In the genomic region with DNA sequence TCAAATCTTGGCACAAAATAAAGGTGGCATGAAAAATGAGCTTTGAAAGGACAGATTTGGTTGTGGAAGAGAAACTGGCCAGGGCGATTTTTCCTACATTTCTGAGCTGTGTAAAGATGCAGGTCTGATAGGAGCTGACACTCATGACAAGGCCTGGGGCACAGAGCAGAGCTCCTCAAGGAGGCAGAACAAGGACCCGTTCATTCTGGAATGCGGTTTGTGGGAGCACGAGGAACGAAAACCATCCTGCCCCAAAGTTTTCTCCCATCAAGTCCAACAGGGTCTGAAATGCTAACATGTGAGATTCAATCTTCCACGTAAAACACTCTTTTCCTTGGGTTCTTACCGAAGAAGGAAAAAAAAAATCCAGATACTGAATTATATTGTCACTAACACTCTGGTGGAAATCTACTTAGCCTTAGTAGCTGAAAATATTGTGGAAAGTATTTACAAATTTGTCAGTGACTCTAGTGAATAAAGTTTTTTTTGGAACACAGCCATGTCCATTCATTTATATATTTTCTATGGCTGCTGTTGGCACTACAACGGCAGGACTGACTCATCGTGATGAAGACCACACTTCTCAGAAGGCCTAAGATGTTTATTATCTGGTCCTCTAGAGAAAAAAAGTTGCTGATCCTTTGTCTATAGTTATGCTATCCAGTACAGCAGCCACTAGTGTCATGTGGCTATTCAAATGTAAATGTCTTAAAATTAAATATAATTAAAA, we compare ENCODE assay signal across 15 cellular contexts.
DNase-seq lines count a peak whose midpoint lies in the region; ATAC-seq and TF ChIP-seq lines count a peak whose summit lies in the region.
"Had no signal": no experiment of that assay in that cellular context is flagged by ENCODE, and none has a peak within 500 bp of the region (broad histone marks: within the 10 kb centered on the region; RNA-seq: fewer than 3 reads in every experiment).

No MANE protein-coding gene starts in this region.

- no CpG with 5 or more reads among the region's 9 CpGs for WGBS in mesendoderm (ENCODE audit: extremely low coverage, insufficient coverage, low lambda C conversion rate)

- no peak overlapping the region for H3K23ac ChIP-seq in mesendoderm (ENCODE audit: low read length)

- TF ChIP-seq CTCF in HEK293 (tag by site-specific recombination; IDR thresholded peaks at IDR 0.05) = no peak
- no peak for TF ChIP-seq CTCF in fibroblast of pulmonary artery (IDR thresholded peaks at IDR 0.05; ENCODE audit: low read length, missing control alignments)

- ATAC-seq in activated CD8-positive, alpha-beta memory T cell treated with anti-CD3 and anti-CD28 coated beads, Interleukin-2, amount 10 ng/mL, durations not matched to agents 7 days and 5 days = no peak
- no peak for ATAC-seq in GM19455 (IDR thresholded peaks at IDR 0.05; ENCODE audit: unreplicated experiment)
- ATAC-seq: mucosa of descending colon had no signal

- H3K36me3 Mint-ChIP-seq in activated CD8-positive, alpha-beta memory T cell treated with anti-CD3 and anti-CD28 coated beads, Interleukin-2, amount 10 ng/mL, durations not matched to agents 7 days and 5 days = no peaks in the 10 kb centered on the region
- H3K36me3 Mint-ChIP-seq: activated naive CD8-positive, alpha-beta T cell treated with anti-CD3 and anti-CD28 coated beads for 36 hours had no signal

- DNase-seq in astrocyte of the hippocampus (ENCODE audit: low read depth, low spot score) (peak; percentile 55), fibroblast of pulmonary artery (ENCODE audit: low read depth) (peak; percentile 73), pulmonary artery endothelial cell (ENCODE audit: low read depth, low spot score) (peak; percentile 20), D341Med (ENCODE audit: low spot score) (no peak), mesendoderm (no peak)
- no peak for DNase-seq in activated CD8-positive, alpha-beta memory T cell treated with anti-CD3 and anti-CD28 coated beads, Interleukin-2, amount 10 ng/mL, durations not matched to agents 7 days and 5 days
- DNase-seq: activated CD4-positive, alpha-beta T cell treated with anti-CD3 and anti-CD28 coated beads, Interleukin-2, amount 50 U/mL, for 1 hour; activated naive CD8-positive, alpha-beta T cell treated with anti-CD3 and anti-CD28 coated beads for 36 hours; activated T-cell treated with anti-CD3 and anti-CD28 coated beads, Interleukin-2, amount 50 U/mL, for 1 hour; AML-193; Calu3; mucosa of descending colon; NCI-H187 had no signal

- no peak overlapping the region for H2BK120ac ChIP-seq in mesendoderm (ENCODE audit: low read depth, low read length)

- no peak overlapping the region for H3K4me2 ChIP-seq in mesendoderm (ENCODE audit: low read length)

- H3K27me3 ChIP-seq in mesendoderm (ENCODE audit: insufficient read depth, low read length, poor library complexity) = no peaks in the 10 kb centered on the region

- no peak overlapping the region for H2AK5ac ChIP-seq in mesendoderm (ENCODE audit: low read length)

- no peak overlapping the region for H3K9ac ChIP-seq in mesendoderm (ENCODE audit: low read length)

- H3K9me3 ChIP-seq in HEK293 (ENCODE audit: control insufficient read depth, insufficient read depth, low read depth, low read length) = no peaks in the 10 kb centered on the region
- H3K9me3 ChIP-seq: mucosa of descending colon had no signal

- no peak overlapping the region for H3K56ac ChIP-seq in mesendoderm (ENCODE audit: low read length)

- H3K36me3 ChIP-seq in HEK293 (ENCODE audit: control insufficient read depth in 2 of 2, insufficient read depth in 1 of 2, low read length in 2 of 2) (no peaks in the 10 kb centered on the region), mesendoderm (ENCODE audit: control insufficient read depth, insufficient read depth, low read length) (no peaks in the 10 kb centered on the region)

- no peaks in the 10 kb centered on the region for H3K27me3 Mint-ChIP-seq in activated CD8-positive, alpha-beta memory T cell treated with anti-CD3 and anti-CD28 coated beads, Interleukin-2, amount 10 ng/mL, durations not matched to agents 7 days and 5 days

- no peak overlapping the region for H2BK5ac ChIP-seq in mesendoderm (ENCODE audit: low read length)

- H3K4me3 Mint-ChIP-seq in activated CD8-positive, alpha-beta memory T cell treated with anti-CD3 and anti-CD28 coated beads, Interleukin-2, amount 10 ng/mL, durations not matched to agents 7 days and 5 days = no peak overlapping the region
- H3K4me3 Mint-ChIP-seq: activated naive CD8-positive, alpha-beta T cell treated with anti-CD3 and anti-CD28 coated beads for 36 hours had no signal

- POLR2A ChIA-PET in HEK293 (lab: Yijun Ruan, JAX) = no interaction called here

- CTCF ChIA-PET in HEK293 (lab: Yijun Ruan, JAX) = no interaction called here
- CTCF ChIA-PET in activated CD8-positive, alpha-beta memory T cell treated with anti-CD3 and anti-CD28 coated beads, Interleukin-2, amount 10 ng/mL, durations not matched to agents 7 days and 5 days (lab: Charles Lee) = no interaction called here

- no peaks in the 10 kb centered on the region for H3K79me2 ChIP-seq in mesendoderm (ENCODE audit: control insufficient read depth, insufficient read depth, low read length)

- H3K79me1 ChIP-seq in mesendoderm (ENCODE audit: low read length) = no peaks in the 10 kb centered on the region

- H4K8ac ChIP-seq in mesendoderm (ENCODE audit: low read depth, low read length) = no peak overlapping the region

- no peak overlapping the region for H3K4ac ChIP-seq in mesendoderm (ENCODE audit: low read depth, low read length)

- no peaks in the 10 kb centered on the region for H3K9me3 Mint-ChIP-seq in activated CD8-positive, alpha-beta memory T cell treated with anti-CD3 and anti-CD28 coated beads, Interleukin-2, amount 10 ng/mL, durations not matched to agents 7 days and 5 days (ENCODE audit: low read depth)
- H3K9me3 Mint-ChIP-seq: activated naive CD8-positive, alpha-beta T cell treated with anti-CD3 and anti-CD28 coated beads for 36 hours had no signal

- H3K4me3 ChIP-seq in HEK293 (ENCODE audit: low read depth, low read length) (no peak overlapping the region), fibroblast of pulmonary artery (replicated peaks; ENCODE audit: low read depth, low read length) (no peak overlapping the region), mesendoderm (ENCODE audit: low read length) (no peak overlapping the region)
- H3K4me3 ChIP-seq: mucosa of descending colon had no signal

- no peak overlapping the region for H3K27ac ChIP-seq in HEK293 (ENCODE audit: extremely low read depth, low read depth, low read length)
- no peak overlapping the region for H3K27ac ChIP-seq in mesendoderm (ENCODE audit: low read depth, low read length)

- no peak overlapping the region for H3K27ac Mint-ChIP-seq in activated CD8-positive, alpha-beta memory T cell treated with anti-CD3 and anti-CD28 coated beads, Interleukin-2, amount 10 ng/mL, durations not matched to agents 7 days and 5 days
- H3K27ac Mint-ChIP-seq: activated naive CD8-positive, alpha-beta T cell treated with anti-CD3 and anti-CD28 coated beads for 36 hours had no signal

- H4K5ac ChIP-seq in mesendoderm (ENCODE audit: low read length) = no peak overlapping the region

- no peak overlapping the region for H3K18ac ChIP-seq in mesendoderm (ENCODE audit: low read length)

- H3K4me1 Mint-ChIP-seq in activated CD8-positive, alpha-beta memory T cell treated with anti-CD3 and anti-CD28 coated beads, Interleukin-2, amount 10 ng/mL, durations not matched to agents 7 days and 5 days = no peaks in the 10 kb centered on the region
- H3K4me1 Mint-ChIP-seq: activated naive CD8-positive, alpha-beta T cell treated with anti-CD3 and anti-CD28 coated beads for 36 hours had no signal

- H3K4me1 ChIP-seq in HEK293 (ENCODE audit: control insufficient read depth, insufficient read depth, low read length) (peaks cover 6% of the 10 kb centered on the region), mesendoderm (ENCODE audit: control insufficient read depth, low read depth, low read length) (no peaks in the 10 kb centered on the region)

- no peak overlapping the region for H2BK15ac ChIP-seq in mesendoderm (replicated peaks; ENCODE audit: low read depth)

TF ChIP-seq in HEK293, 187 proteins besides CTCF, POLR2A, EP300 and RAD21:
- TF ChIP-seq ZNF248 (tag by site-specific recombination; IDR thresholded peaks at IDR 0.05) = no peak
- no peak for TF ChIP-seq GLIS1 (tag by site-specific recombination; IDR thresholded peaks at IDR 0.05)
- peak; percentile 33; the same call in 1 of the 2 replicates for TF ChIP-seq ZEB2 (tag by site-specific recombination; IDR thresholded peaks at IDR 0.05)
- TF ChIP-seq ZNF513 (tag by site-specific recombination; IDR thresholded peaks at IDR 0.05) = peak; percentile 61; the same call in 1 of the 2 replicates

Comparison
In these comparisons a context has a peak if more than half of its experiments do, and no peak if none do; other contexts are left out.
1. DNase-seq: peak in astrocyte of the hippocampus (single experiment), fibroblast of pulmonary artery (single experiment) and pulmonary artery endothelial cell (single experiment); none in D341Med (single experiment), mesendoderm (single experiment) and activated CD8-positive, alpha-beta memory T cell treated with anti-CD3 and anti-CD28 coated beads, Interleukin-2, amount 10 ng/mL, durations not matched to agents 7 days and 5 days (single experiment).